In genomic region chr3:15181964-15182363, GRCh38 we compare ENCODE assay signal across 34 cellular contexts.
"Had no signal": no experiment of that assay in that cellular context is flagged by ENCODE, and none has a peak within 500 bp of the region (broad histone marks: within the 10 kb centered on the region; RNA-seq: fewer than 3 reads in every experiment).

No MANE protein-coding gene starts in this region.

- H3K9me3 ChIP-seq: adrenal gland, body of pancreas, esophagus muscularis mucosa, gastrocnemius medialis, heart left ventricle had no signal

- DNase-seq: activated CD4-positive, alpha-beta memory T cell treated with anti-CD3 and anti-CD28 coated beads for 36 hours; activated CD4-positive, alpha-beta T cell treated with anti-CD3 and anti-CD28 coated beads for 36 hours; activated CD4-positive, alpha-beta T cell treated with anti-CD3 and anti-CD28 coated beads, Interleukin-2, amount 10 ng/mL, durations not matched to agents 24 days and 14 days; activated CD4-positive, CD25-positive, alpha-beta regulatory T cell; activated CD4-positive, CD25-positive, alpha-beta regulatory T cell treated with anti-CD3 and anti-CD28 coated beads, Interleukin-2, amount 50 U/mL, for 72 hours; activated CD8-positive, alpha-beta memory T cell treated with anti-CD3 and anti-CD28 coated beads, Interleukin-2, amount 10 ng/mL, durations not matched to agents 7 days and 5 days; activated CD8-positive, alpha-beta memory T cell treated with anti-CD3 and anti-CD28 coated beads, Interleukin-2, amount 50 U/mL, for 4 hours; activated CD8-positive, alpha-beta T cell treated with anti-CD3 and anti-CD28 coated beads, Interleukin-2, amount 10 ng/mL, durations not matched to agents 7 days and 5 days; activated effector memory CD4-positive, alpha-beta T cell treated with anti-CD3 and anti-CD28 coated beads, Interleukin-2, amount 50 U/mL, for 16 hours; activated naive CD4-positive, alpha-beta T cell treated with anti-CD3 and anti-CD28 coated beads for 36 hours; activated naive CD8-positive, alpha-beta T cell treated with anti-CD3 and anti-CD28 coated beads for 36 hours; activated naive CD8-positive, alpha-beta T cell treated with anti-CD3 and anti-CD28 coated beads, Interleukin-2, amount 50 U/mL, for 24 hours; activated T-cell treated with anti-CD3 and anti-CD28 coated beads, Interleukin-2, amount 50 U/mL, for 1 hour; activated T-cell treated with anti-CD3 and anti-CD28 coated beads, Interleukin-2, amount 50 U/mL, for 48 hours; adrenal gland; amygdala; aorta; body of pancreas; caudate nucleus; cortex of kidney; dermis blood vessel endothelial cell; effector CD4-positive, alpha-beta T cell; effector memory CD8-positive, alpha-beta T cell; erythroblast; foreskin keratinocyte; gastrocnemius medialis; glutamatergic neuron; heart left ventricle; T-helper 9 cell had no signal

- H3K36me3 ChIP-seq: adrenal gland, esophagus muscularis mucosa, gastrocnemius medialis, heart left ventricle had no signal

- H3K9me3 Mint-ChIP-seq: activated CD4-positive, alpha-beta memory T cell treated with anti-CD3 and anti-CD28 coated beads for 36 hours; activated CD4-positive, alpha-beta T cell treated with anti-CD3 and anti-CD28 coated beads, Interleukin-2, amount 10 ng/mL, durations not matched to agents 24 days and 14 days; activated naive CD4-positive, alpha-beta T cell treated with anti-CD3 and anti-CD28 coated beads for 36 hours; activated naive CD4-positive, alpha-beta T cell treated with anti-CD3 and anti-CD28 coated beads, Interleukin-2, amount 50 U/mL, for 24 hours; activated naive CD8-positive, alpha-beta T cell treated with anti-CD3 and anti-CD28 coated beads for 36 hours; activated naive CD8-positive, alpha-beta T cell treated with anti-CD3 and anti-CD28 coated beads, Interleukin-2, amount 50 U/mL, for 24 hours; activated T-helper 1 cell treated with anti-CD3 and anti-CD28 coated beads, Interleukin-12 subunit alpha, Interleukin-12 subunit beta, Interleukin-2, Interleukin-4 antibody, amounts not matched to agents 30 ng/mL and 10 ng/mL and 1 ng/mL, durations not matched to agents 14 hours and 24 hours and 36 hours; activated T-helper 2 cell treated with anti-CD3 and anti-CD28 coated beads, Interferon-gamma antibody, Interleukin-2, Interleukin-4, amounts not matched to agents 10 μg/mL and 5 μg/mL and 100 μg/mL, durations not matched to agents 14 hours and 24 hours and 36 hours; effector memory CD8-positive, alpha-beta T cell; T-helper 1 cell treated with Interleukin-12 subunit alpha and Interleukin-12 subunit beta and Interleukin-4 antibody, amounts not matched to agents 30 μg/mL and 1 μg/mL, for 36 hours had no signal

- H3K36me3 Mint-ChIP-seq: activated CD4-positive, alpha-beta memory T cell treated with anti-CD3 and anti-CD28 coated beads for 36 hours; activated CD8-positive, alpha-beta memory T cell treated with anti-CD3 and anti-CD28 coated beads, Interleukin-2, amount 10 ng/mL, durations not matched to agents 7 days and 5 days; activated naive CD4-positive, alpha-beta T cell treated with anti-CD3 and anti-CD28 coated beads, Interleukin-2, amount 50 U/mL, for 24 hours; activated naive CD8-positive, alpha-beta T cell treated with anti-CD3 and anti-CD28 coated beads for 36 hours had no signal

- H3K27me3 ChIP-seq: adrenal gland, body of pancreas, esophagus muscularis mucosa had no signal

- H3K27ac Mint-ChIP-seq: activated CD4-positive, alpha-beta memory T cell treated with anti-CD3 and anti-CD28 coated beads for 36 hours; activated CD4-positive, alpha-beta T cell treated with anti-CD3 and anti-CD28 coated beads for 36 hours; activated CD4-positive, alpha-beta T cell treated with anti-CD3 and anti-CD28 coated beads, Interleukin-2, amount 10 ng/mL, durations not matched to agents 24 days and 14 days; activated CD8-positive, alpha-beta memory T cell treated with anti-CD3 and anti-CD28 coated beads, Interleukin-2, amount 10 ng/mL, durations not matched to agents 7 days and 5 days; activated CD8-positive, alpha-beta T cell treated with anti-CD3 and anti-CD28 coated beads, Interleukin-2, amount 10 ng/mL, durations not matched to agents 7 days and 5 days; activated naive CD4-positive, alpha-beta T cell treated with anti-CD3 and anti-CD28 coated beads for 36 hours; activated naive CD4-positive, alpha-beta T cell treated with anti-CD3 and anti-CD28 coated beads, Interleukin-2, amount 50 U/mL, for 24 hours; activated naive CD8-positive, alpha-beta T cell treated with anti-CD3 and anti-CD28 coated beads for 36 hours; activated naive CD8-positive, alpha-beta T cell treated with anti-CD3 and anti-CD28 coated beads, Interleukin-2, amount 50 U/mL, for 24 hours; activated T-helper 1 cell treated with anti-CD3 and anti-CD28 coated beads, Interleukin-12 subunit alpha, Interleukin-12 subunit beta, Interleukin-2, Interleukin-4 antibody, amounts not matched to agents 30 ng/mL and 10 ng/mL and 1 ng/mL, durations not matched to agents 14 hours and 24 hours and 36 hours; activated T-helper 2 cell treated with anti-CD3 and anti-CD28 coated beads, Interferon-gamma antibody, Interleukin-2, Interleukin-4, amounts not matched to agents 10 μg/mL and 5 μg/mL and 100 μg/mL, durations not matched to agents 14 hours and 24 hours and 36 hours; effector memory CD8-positive, alpha-beta T cell; T-helper 1 cell treated with Interleukin-12 subunit alpha and Interleukin-12 subunit beta and Interleukin-4 antibody, amounts not matched to agents 30 μg/mL and 1 μg/mL, for 36 hours had no signal

- H3K27ac ChIP-seq: adrenal gland, body of pancreas, esophagus muscularis mucosa, foreskin keratinocyte, gastrocnemius medialis, heart left ventricle had no signal

- H3K4me3 ChIP-seq: adrenal gland, body of pancreas, esophagus muscularis mucosa, gastrocnemius medialis, heart left ventricle had no signal

- H3K4me3 Mint-ChIP-seq: activated CD4-positive, alpha-beta memory T cell treated with anti-CD3 and anti-CD28 coated beads for 36 hours; activated CD4-positive, alpha-beta T cell treated with anti-CD3 and anti-CD28 coated beads for 36 hours; activated CD4-positive, alpha-beta T cell treated with anti-CD3 and anti-CD28 coated beads, Interleukin-2, amount 10 ng/mL, durations not matched to agents 24 days and 14 days; activated CD8-positive, alpha-beta memory T cell treated with anti-CD3 and anti-CD28 coated beads, Interleukin-2, amount 10 ng/mL, durations not matched to agents 7 days and 5 days; activated CD8-positive, alpha-beta T cell treated with anti-CD3 and anti-CD28 coated beads, Interleukin-2, amount 10 ng/mL, durations not matched to agents 7 days and 5 days; activated naive CD4-positive, alpha-beta T cell treated with anti-CD3 and anti-CD28 coated beads for 36 hours; activated naive CD4-positive, alpha-beta T cell treated with anti-CD3 and anti-CD28 coated beads, Interleukin-2, amount 50 U/mL, for 24 hours; activated naive CD8-positive, alpha-beta T cell treated with anti-CD3 and anti-CD28 coated beads for 36 hours; activated naive CD8-positive, alpha-beta T cell treated with anti-CD3 and anti-CD28 coated beads, Interleukin-2, amount 50 U/mL, for 24 hours; activated T-helper 1 cell treated with anti-CD3 and anti-CD28 coated beads, Interleukin-12 subunit alpha, Interleukin-12 subunit beta, Interleukin-2, Interleukin-4 antibody, amounts not matched to agents 30 ng/mL and 10 ng/mL and 1 ng/mL, durations not matched to agents 14 hours and 24 hours and 36 hours; effector memory CD8-positive, alpha-beta T cell; T-helper 1 cell treated with Interleukin-12 subunit alpha and Interleukin-12 subunit beta and Interleukin-4 antibody, amounts not matched to agents 30 μg/mL and 1 μg/mL, for 36 hours had no signal

- H3K4me1 ChIP-seq: adrenal gland, body of pancreas, foreskin keratinocyte had no signal

- ATAC-seq: activated CD4-positive, alpha-beta T cell treated with anti-CD3 and anti-CD28 coated beads for 36 hours; activated CD8-positive, alpha-beta memory T cell treated with anti-CD3 and anti-CD28 coated beads, Interleukin-2, amount 10 ng/mL, durations not matched to agents 7 days and 5 days; activated CD8-positive, alpha-beta T cell treated with anti-CD3 and anti-CD28 coated beads, Interleukin-2, amount 10 ng/mL, durations not matched to agents 7 days and 5 days; activated naive CD8-positive, alpha-beta T cell treated with anti-CD3 and anti-CD28 coated beads, Interleukin-2, amount 50 U/mL, for 24 hours; body of pancreas; effector memory CD8-positive, alpha-beta T cell; foreskin keratinocyte; gastrocnemius medialis; heart left ventricle had no signal
